Comparison of ENCODE assay signal across 8 cellular contexts in genomic region chr6:44257007-44257752, GRCh38. TPM values are rescaled to one million over a fixed set of nuclear protein-coding genes. Genes with fewer than 3 reads are reported as not detected.
DNase-seq lines count a peak whose midpoint lies in the region; ATAC-seq and TF ChIP-seq lines count a peak whose summit lies in the region.

TSS of gene SLC35B2 (minus strand) at chr6:44257528. CDS start at chr6:44257410, 118 bp downstream.

- CTCF ChIA-PET in activated naive CD4-positive, alpha-beta T cell treated with anti-CD3 and anti-CD28 coated beads, Interleukin-2, amount 10 ng/mL, durations not matched to agents 7 days and 5 days (lab: Charles Lee), result interaction anchor here (0.6 to 4.8 kb wide), 15 partner anchors 9 to 621 kb away, joined by 3 to 32 read pairs (median 6); partner anchors contain the start of genes HSP90AB1 and SLC29A1

- peak; percentile 83 to 84 for TF ChIP-seq POLR2A in gastroesophageal sphincter (IDR thresholded peaks at IDR 0.05)
- peak in 3 of 4 donors; percentile 51 to 79 (median 53) for TF ChIP-seq POLR2A in upper lobe of left lung (IDR thresholded peaks at IDR 0.05)

- TF ChIP-seq EP300 in gastroesophageal sphincter (IDR thresholded peaks at IDR 0.05) (no peak), upper lobe of left lung (IDR thresholded peaks at IDR 0.05) (no peak)

- no peaks in the 10 kb centered on the region for H3K27me3 Mint-ChIP-seq in activated naive CD4-positive, alpha-beta T cell treated with anti-CD3 and anti-CD28 coated beads, Interleukin-2, amount 10 ng/mL, durations not matched to agents 7 days and 5 days
- peaks cover 10% of the 10 kb centered on the region for H3K27me3 Mint-ChIP-seq in neural progenitor cell (ENCODE audit: insufficient read depth, low read depth)

- DNase-seq in DMS114 treated with DMSO at 0.1 percent for 48 hours (lab: John Stamatoyannopoulos, UW; ENCODE audit: unreplicated experiment), result peak; percentile 63
- DNase-seq in RPMI8226, result peak; percentile 82
- peak; percentile 71 for DNase-seq in activated naive CD4-positive, alpha-beta T cell treated with anti-CD3 and anti-CD28 coated beads, Interleukin-2, amount 10 ng/mL, durations not matched to agents 7 days and 5 days
- peak; percentile 93 for DNase-seq in neural progenitor cell (ENCODE audit: low spot score)
- peak; percentile 67 to 94 for DNase-seq in upper lobe of left lung

- H3K36me3 Mint-ChIP-seq in activated naive CD4-positive, alpha-beta T cell treated with anti-CD3 and anti-CD28 coated beads, Interleukin-2, amount 10 ng/mL, durations not matched to agents 7 days and 5 days, result peaks cover 49% of the 10 kb centered on the region
- peaks cover 18% of the 10 kb centered on the region for H3K36me3 Mint-ChIP-seq in neural progenitor cell

- 0% methylated on average over 4 of the region's 80 CpGs; no CpG with 5 or more reads in 1 of the 2 donors for WGBS in gastroesophageal sphincter (ENCODE audit: low coverage in 1 of 2), 2 donors
- 0 to 2% methylated on average over 10 to 18 of the region's 80 CpGs for WGBS in upper lobe of left lung, 2 donors

- peak in 3 of 4 experiments; percentile 81 to 85 (median 84) for TF ChIP-seq CTCF in gastroesophageal sphincter (IDR thresholded peaks at IDR 0.05)
- peak; percentile 70 for TF ChIP-seq CTCF in neural progenitor cell (IDR thresholded peaks at IDR 0.05)
- peak; percentile 90 to 95 (median 93) for TF ChIP-seq CTCF in upper lobe of left lung (IDR thresholded peaks at IDR 0.05)

- H3K9me3 Mint-ChIP-seq in activated naive CD4-positive, alpha-beta T cell treated with anti-CD3 and anti-CD28 coated beads, Interleukin-2, amount 10 ng/mL, durations not matched to agents 7 days and 5 days, result no peaks in the 10 kb centered on the region
- no peaks in the 10 kb centered on the region for H3K9me3 Mint-ChIP-seq in neural progenitor cell

- H3K27me3 ChIP-seq in HUES48 (ENCODE audit: control insufficient read depth, insufficient read depth, low read length) (no peaks in the 10 kb centered on the region), gastroesophageal sphincter (no peaks in the 10 kb centered on the region), neural progenitor cell (no peaks in the 10 kb centered on the region), upper lobe of left lung (no peaks in the 10 kb centered on the region)

- peak within 1 kb of the TSS; percentile 99 for H3K4me2 ChIP-seq in neural progenitor cell

- H3K27ac ChIP-seq in HUES48 (ENCODE audit: low read depth, low read length) (peak within 1 kb of the TSS; percentile 91), gastroesophageal sphincter (peak within 1 kb of the TSS; percentile 63 to 94 (median 90)), neural progenitor cell (peak within 1 kb of the TSS; percentile 93), upper lobe of left lung (peak within 1 kb of the TSS; percentile 85 to 97 (median 89))

- H3K9ac ChIP-seq in HUES48 (ENCODE audit: low read depth, low read length) (peak within 1 kb of the TSS; percentile 80), neural progenitor cell (peak within 1 kb of the TSS; percentile 82)

- ATAC-seq in GM21367 (IDR thresholded peaks at IDR 0.05; ENCODE audit: unreplicated experiment), result peak; percentile 35
- ATAC-seq in gastroesophageal sphincter, result peak; percentile 91
- ATAC-seq in upper lobe of left lung (ENCODE audit: low FRiP score in 2 of 2), result peak; percentile 76 to 94

- peaks cover 59% of the 10 kb centered on the region for H3K4me1 Mint-ChIP-seq in activated naive CD4-positive, alpha-beta T cell treated with anti-CD3 and anti-CD28 coated beads, Interleukin-2, amount 10 ng/mL, durations not matched to agents 7 days and 5 days
- peaks cover 35% of the 10 kb centered on the region for H3K4me1 Mint-ChIP-seq in neural progenitor cell

- H2AFZ ChIP-seq in neural progenitor cell (replicated peaks), result peak within 1 kb of the TSS; percentile 96

- H3K79me2 ChIP-seq in neural progenitor cell (ENCODE audit: low read depth), result peaks cover 43% of the 10 kb centered on the region

- H3K36me3 ChIP-seq in HUES48 (ENCODE audit: control insufficient read depth, insufficient read depth, low read length) (peaks cover 60% of the 10 kb centered on the region), gastroesophageal sphincter (peaks cover 0 to 64% of the 10 kb centered on the region in 2 donors), neural progenitor cell (peaks cover 6% of the 10 kb centered on the region), upper lobe of left lung (peaks cover 23 to 63% (median 46%) of the 10 kb centered on the region in 4 donors)

- H3K9me3 ChIP-seq in HUES48 (ENCODE audit: control insufficient read depth, insufficient read depth, low read length) (no peaks in the 10 kb centered on the region), gastroesophageal sphincter (no peaks in the 10 kb centered on the region), neural progenitor cell (ENCODE audit: low read depth) (no peaks in the 10 kb centered on the region), upper lobe of left lung (no peaks in the 10 kb centered on the region)

- H3K4me3 Mint-ChIP-seq in activated naive CD4-positive, alpha-beta T cell treated with anti-CD3 and anti-CD28 coated beads, Interleukin-2, amount 10 ng/mL, durations not matched to agents 7 days and 5 days, result peak within 1 kb of the TSS; percentile 87
- H3K4me3 Mint-ChIP-seq in neural progenitor cell, result peak within 1 kb of the TSS; percentile 91

- 0 out of 2 replicates have a peak, but pooled peaks cover 5% of the 10 kb centered on the region for H3K4me1 ChIP-seq in HUES48 (ENCODE audit: control insufficient read depth, insufficient read depth, low read length)
- H3K4me1 ChIP-seq in gastroesophageal sphincter, result peaks cover 0 to 60% (median 13%) of the 10 kb centered on the region in 3 donors
- H3K4me1 ChIP-seq in neural progenitor cell, result peaks cover 10% of the 10 kb centered on the region
- peaks cover 10 to 24% (median 19%) of the 10 kb centered on the region in 4 donors for H3K4me1 ChIP-seq in upper lobe of left lung

- H3K4me3 ChIP-seq in HUES48 (ENCODE audit: low read depth, low read length) (peak within 1 kb of the TSS; percentile 71), gastroesophageal sphincter (peak within 1 kb of the TSS; percentile 79 to 99), neural progenitor cell (peak within 1 kb of the TSS; percentile 96), upper lobe of left lung (peak within 1 kb of the TSS; percentile 45 to 98 (median 92))

- H3K27ac Mint-ChIP-seq in activated naive CD4-positive, alpha-beta T cell treated with anti-CD3 and anti-CD28 coated beads, Interleukin-2, amount 10 ng/mL, durations not matched to agents 7 days and 5 days, result peak within 1 kb of the TSS; percentile 85
- H3K27ac Mint-ChIP-seq in neural progenitor cell, result peak within 1 kb of the TSS; percentile 96

- peaks cover 57% of the 10 kb centered on the region for H3F3A ChIP-seq in neural progenitor cell (ENCODE audit: low read depth)

- H4K20me1 ChIP-seq in neural progenitor cell (ENCODE audit: low read depth), result peaks cover 45% of the 10 kb centered on the region

RNA-seq across cellular contexts. Expression of gene SLC35B2, which starts in this region (rescaled TPM):
- total RNA-seq in gastroesophageal sphincter (10 to 100 TPM; 21.3 to 34.0 (median 25.6) TPM), neural progenitor cell (ENCODE audit: low replicate concordance) (33.9 and 47.0 TPM in 2 replicates), upper lobe of left lung (10 to 100 TPM; 14.6 to 44.8 (median 29.8) TPM)

Comparison
In these comparisons a context has a peak if more than half of its experiments do, and no peak if none do; other contexts are left out.
1. Peak in every context shown above with its lines: DNase-seq, ATAC-seq, H3K4me3 ChIP-seq and H3K27ac ChIP-seq.
2. ATAC-seq: peak in every context shown above with its lines; median percentile 91 in gastroesophageal sphincter; 85 in upper lobe of left lung; 35 in GM21367.